In genomic region chr1:59006932-59007331, GRCh38 we compare ENCODE assay signal across 21 cellular contexts.
DNase-seq lines count a peak whose midpoint lies in the region; ATAC-seq and TF ChIP-seq lines count a peak whose summit lies in the region.
"Had no signal": no experiment of that assay in that cellular context is flagged by ENCODE, and none has a peak within 500 bp of the region (broad histone marks: within the 10 kb centered on the region; RNA-seq: fewer than 3 reads in every experiment).

No MANE protein-coding gene starts in this region.

- peak overlapping the region; percentile 85 for H3K27ac Mint-ChIP-seq in activated naive CD8-positive, alpha-beta T cell treated with anti-CD3 and anti-CD28 coated beads, Interleukin-2, amount 50 U/mL, for 24 hours
- H3K27ac Mint-ChIP-seq in activated naive CD8-positive, alpha-beta T cell treated with anti-CD3 and anti-CD28 coated beads for 36 hours: no peak overlapping the region
- H3K27ac Mint-ChIP-seq in activated B cell treated with CpG ODN at 0.5 μM for 24 hours (peak overlapping the region; percentile 90), naive B cell (peak overlapping the region; percentile 16 to 94 (median 83))
- H3K27ac Mint-ChIP-seq: activated naive CD8-positive, alpha-beta T cell treated with anti-CD3 and anti-CD28 coated beads, Interleukin-2, amount 10 ng/mL, durations not matched to agents 7 days and 5 days; T-helper 17 cell had no signal

- no peak for TF ChIP-seq CTCF in activated B cell treated with CpG ODN at 0.5 μM for 24 hours (IDR thresholded peaks at IDR 0.05)

- no peak for DNase-seq in activated naive CD8-positive, alpha-beta T cell treated with anti-CD3 and anti-CD28 coated beads, Interleukin-2, amount 50 U/mL, for 24 hours
- no peak for DNase-seq in activated naive CD8-positive, alpha-beta T cell treated with anti-CD3 and anti-CD28 coated beads for 36 hours
- DNase-seq in activated B cell treated with CpG ODN at 0.5 μM for 24 hours (no peak), naive B cell (no peak), epidermal melanocyte (ENCODE audit: insufficient read length, low spot score) (no peak), SK-N-DZ (ENCODE audit: low spot score) (no peak), DMS79 (lab: John Stamatoyannopoulos, UW) (no peak)
- DNase-seq: activated CD4-positive, alpha-beta T cell treated with anti-CD3 and anti-CD28 coated beads for 4 hours; activated naive CD8-positive, alpha-beta T cell treated with anti-CD3 and anti-CD28 coated beads, Interleukin-2, amount 10 ng/mL, durations not matched to agents 7 days and 5 days; BE2C; cortex of kidney; foreskin melanocyte; KBM-7; left colon; NCI-H1436; NCI-H2081 treated with DMSO at 0.1 percent for 48 hours; NCI-H226; stimulated activated CD4-positive, alpha-beta T cell treated with anti-CD3 and anti-CD28 coated beads, Interleukin-15, amount 100 ng/mL, for 24 hours; stimulated activated naive CD8-positive, alpha-beta T cell treated with anti-CD3 and anti-CD28 coated beads, Interleukin-15, amount 100 ng/mL, for 72 hours; T-helper 17 cell had no signal

- H3K9me3 Mint-ChIP-seq in activated naive CD8-positive, alpha-beta T cell treated with anti-CD3 and anti-CD28 coated beads, Interleukin-2, amount 50 U/mL, for 24 hours: no peaks in the 10 kb centered on the region
- no peaks in the 10 kb centered on the region for H3K9me3 Mint-ChIP-seq in activated naive CD8-positive, alpha-beta T cell treated with anti-CD3 and anti-CD28 coated beads for 36 hours
- no peaks in the 10 kb centered on the region for H3K9me3 Mint-ChIP-seq in activated B cell treated with CpG ODN at 0.5 μM for 24 hours
- no peaks in the 10 kb centered on the region for H3K9me3 Mint-ChIP-seq in naive B cell
- H3K9me3 Mint-ChIP-seq: activated naive CD8-positive, alpha-beta T cell treated with anti-CD3 and anti-CD28 coated beads, Interleukin-2, amount 10 ng/mL, durations not matched to agents 7 days and 5 days; stimulated activated naive CD8-positive, alpha-beta T cell treated with anti-CD3 and anti-CD28 coated beads, Interleukin-15, amount 100 ng/mL, for 72 hours had no signal

- ATAC-seq in activated naive CD8-positive, alpha-beta T cell treated with anti-CD3 and anti-CD28 coated beads, Interleukin-2, amount 50 U/mL, for 24 hours: no peak
- ATAC-seq in activated B cell treated with CpG ODN at 0.5 μM for 24 hours (ENCODE audit: low read depth) (no peak), naive B cell (ENCODE audit: low read depth in 2 of 2) (no peak), HG03571 (IDR thresholded peaks at IDR 0.05; ENCODE audit: unreplicated experiment) (no peak)
- ATAC-seq: stimulated activated naive CD8-positive, alpha-beta T cell treated with anti-CD3 and anti-CD28 coated beads, Interleukin-15, amount 100 ng/mL, for 72 hours; T-helper 17 cell had no signal

- POLR2A ChIA-PET in activated B cell treated with CpG ODN at 0.5 μM for 24 hours (lab: Charles Lee): interaction anchor here (1.4 to 1.5 kb wide), 2 partner anchors 18 to 38 kb away, joined by 3 to 5 read pairs; no protein-coding TSS in a partner anchor

- no peaks in the 10 kb centered on the region for H3K27me3 Mint-ChIP-seq in activated naive CD8-positive, alpha-beta T cell treated with anti-CD3 and anti-CD28 coated beads, Interleukin-2, amount 50 U/mL, for 24 hours
- H3K27me3 Mint-ChIP-seq in activated naive CD8-positive, alpha-beta T cell treated with anti-CD3 and anti-CD28 coated beads for 36 hours: peaks cover 6% of the 10 kb centered on the region
- H3K27me3 Mint-ChIP-seq in activated B cell treated with CpG ODN at 0.5 μM for 24 hours: no peaks in the 10 kb centered on the region
- H3K27me3 Mint-ChIP-seq in naive B cell: no peaks in the 10 kb centered on the region
- H3K27me3 Mint-ChIP-seq: stimulated activated naive CD8-positive, alpha-beta T cell treated with anti-CD3 and anti-CD28 coated beads, Interleukin-15, amount 100 ng/mL, for 72 hours had no signal

- H3K4me3 Mint-ChIP-seq in activated naive CD8-positive, alpha-beta T cell treated with anti-CD3 and anti-CD28 coated beads, Interleukin-2, amount 50 U/mL, for 24 hours: no peak overlapping the region
- H3K4me3 Mint-ChIP-seq in activated naive CD8-positive, alpha-beta T cell treated with anti-CD3 and anti-CD28 coated beads for 36 hours: no peak overlapping the region
- H3K4me3 Mint-ChIP-seq in activated B cell treated with CpG ODN at 0.5 μM for 24 hours: peak overlapping the region; percentile 62
- H3K4me3 Mint-ChIP-seq in naive B cell: peak overlapping the region; percentile 4 to 81 (median 60)
- H3K4me3 Mint-ChIP-seq: activated naive CD8-positive, alpha-beta T cell treated with anti-CD3 and anti-CD28 coated beads, Interleukin-2, amount 10 ng/mL, durations not matched to agents 7 days and 5 days had no signal

- CTCF ChIA-PET in activated B cell treated with CpG ODN at 0.5 μM for 24 hours (lab: Charles Lee): no interaction called here

- peaks cover 55% of the 10 kb centered on the region for H3K4me1 Mint-ChIP-seq in activated naive CD8-positive, alpha-beta T cell treated with anti-CD3 and anti-CD28 coated beads, Interleukin-2, amount 50 U/mL, for 24 hours
- H3K4me1 Mint-ChIP-seq in activated naive CD8-positive, alpha-beta T cell treated with anti-CD3 and anti-CD28 coated beads for 36 hours: peaks cover 41% of the 10 kb centered on the region
- H3K4me1 Mint-ChIP-seq in activated B cell treated with CpG ODN at 0.5 μM for 24 hours (peaks cover 72% of the 10 kb centered on the region), naive B cell (peaks cover 56 to 77% (median 66%) of the 10 kb centered on the region in 3 donors)

- intact Hi-C loops in activated B cell treated with CpG ODN at 0.5 μM for 24 hours (cut with micrococcal nuclease): loop anchor here (5.0 kb wide), 2 partner anchors 105 to 690 kb away; no protein-coding TSS in a partner anchor

- no peaks in the 10 kb centered on the region for H3K36me3 Mint-ChIP-seq in activated naive CD8-positive, alpha-beta T cell treated with anti-CD3 and anti-CD28 coated beads, Interleukin-2, amount 50 U/mL, for 24 hours (ENCODE audit: low read depth)
- H3K36me3 Mint-ChIP-seq in activated naive CD8-positive, alpha-beta T cell treated with anti-CD3 and anti-CD28 coated beads for 36 hours: no peaks in the 10 kb centered on the region
- H3K36me3 Mint-ChIP-seq in activated B cell treated with CpG ODN at 0.5 μM for 24 hours (ENCODE audit: low read depth) (no peaks in the 10 kb centered on the region), naive B cell (no peaks in the 10 kb centered on the region)
- H3K36me3 Mint-ChIP-seq: activated naive CD8-positive, alpha-beta T cell treated with anti-CD3 and anti-CD28 coated beads, Interleukin-2, amount 10 ng/mL, durations not matched to agents 7 days and 5 days had no signal

Comparison
In these comparisons a context has a peak if more than half of its experiments do, and no peak if none do; other contexts are left out.
1. H3K4me3 Mint-ChIP-seq: peak in activated B cell treated with CpG ODN at 0.5 μM for 24 hours (single experiment) and naive B cell (8 of 8); none in activated naive CD8-positive, alpha-beta T cell treated with anti-CD3 and anti-CD28 coated beads, Interleukin-2, amount 50 U/mL, for 24 hours (single experiment) and activated naive CD8-positive, alpha-beta T cell treated with anti-CD3 and anti-CD28 coated beads for 36 hours (single experiment).